ENCODE assay signal across 27 cellular contexts in genomic region chr15:29291067-29291466, GRCh38.
"Had no signal": no experiment of that assay in that cellular context is flagged by ENCODE, and none has a peak within 500 bp of the region (broad histone marks: within the 10 kb centered on the region; RNA-seq: fewer than 3 reads in every experiment).

No MANE protein-coding gene starts in this region.

- ATAC-seq: stimulated activated effector memory CD8-positive, alpha-beta T cell treated with anti-CD3 and anti-CD28 coated beads, Interleukin-12 subunit alpha, Interleukin-12 subunit beta, amount 100 ng/mL, for 72 hours; stimulated activated memory B cell treated with anti-CD40 and anti-IgM and Interleukin-4, amounts not matched to agents 10 μg/mL and 1 μg/mL and 100 μg/mL, for 72 hours; stimulated activated naive B cell treated with anti-CD40 and anti-IgM and Interleukin-4, amounts not matched to agents 10 μg/mL and 1 μg/mL and 100 μg/mL, for 72 hours; stimulated activated naive CD8-positive, alpha-beta T cell treated with anti-CD3 and anti-CD28 coated beads, Interleukin-15, amount 100 ng/mL, for 72 hours; stimulated activated naive CD8-positive, alpha-beta T cell treated with anti-CD3 and anti-CD28 coated beads, Interleukin-15, Interleukin-2, amounts not matched to agents 100 U/mL and 50 U/mL, for 24 hours; upper lobe of right lung had no signal

- H3K36me3 ChIP-seq: stomach, suprapubic skin, thoracic aorta, thyroid gland, tibial artery, tibial nerve, transverse colon, upper lobe of left lung, upper lobe of right lung, uterus, vagina had no signal

- H3K27ac ChIP-seq: stomach, suprapubic skin, testis, thoracic aorta, thyroid gland, tibial artery, tibial nerve, transverse colon, upper lobe of left lung, upper lobe of right lung, uterus, vagina had no signal

- H3K4me3 ChIP-seq: stomach, suprapubic skin, testis, thoracic aorta, thyroid gland, tibial artery, tibial nerve, transverse colon, upper lobe of left lung, upper lobe of right lung, uterus, vagina had no signal

- DNase-seq: stimulated activated CD4-positive, alpha-beta T cell treated with anti-CD3 and anti-CD28 coated beads, Interleukin-2, amount 100 ng/mL, for 48 hours; stimulated activated CD4-positive, alpha-beta T cell treated with anti-CD3 and anti-CD28 coated beads, Interleukin-4, amount 100 ng/mL, for 1 hour; stimulated activated CD4-positive, alpha-beta T cell treated with anti-CD3 and anti-CD28 coated beads, Interleukin-4, amount 100 ng/mL, for 24 hours; stimulated activated CD4-positive, alpha-beta T cell treated with anti-CD3 and anti-CD28 coated beads, Interleukin-4, amount 100 ng/mL, for 4 hours; stimulated activated CD8-positive, alpha-beta memory T cell treated with anti-CD3 and anti-CD28 coated beads, Interleukin-4, amount 100 ng/mL, for 48 hours; stimulated activated naive B cell treated with anti-CD40 and anti-IgM and Interleukin-4, amounts not matched to agents 10 μg/mL and 1 μg/mL and 100 μg/mL, for 72 hours; stimulated activated naive CD4-positive, alpha-beta T cell; stimulated activated naive CD4-positive, alpha-beta T cell treated with Interleukin-2 at 50 U/mL for 16 hours; stimulated activated naive CD8-positive, alpha-beta T cell treated with anti-CD3 and anti-CD28 coated beads, Interleukin-15, amount 100 ng/mL, for 72 hours; stimulated activated naive CD8-positive, alpha-beta T cell treated with anti-CD3 and anti-CD28 coated beads, Interleukin-15, Interleukin-2, amounts not matched to agents 100 U/mL and 50 U/mL, for 24 hours; stomach; substantia nigra; testis; thyroid gland; tibial artery; transverse colon; trophoblast cell; upper lobe of left lung; upper lobe of right lung; uterus had no signal

- FAIRE-seq: urothelium cell line had no signal

- H3K9me3 ChIP-seq: stomach, suprapubic skin, testis, thoracic aorta, thyroid gland, tibial artery, transverse colon, upper lobe of left lung, upper lobe of right lung, uterus, vagina had no signal

- H3K27me3 ChIP-seq: testis, thyroid gland, tibial artery, tibial nerve, transverse colon, upper lobe of left lung, upper lobe of right lung, uterus, vagina had no signal

- H3K4me1 ChIP-seq: stomach, suprapubic skin, testis, thyroid gland, tibial artery, tibial nerve, transverse colon, upper lobe of left lung, upper lobe of right lung, uterus, vagina had no signal
